Comparison of ENCODE assay signal across 21 cellular contexts in the genomic region with DNA sequence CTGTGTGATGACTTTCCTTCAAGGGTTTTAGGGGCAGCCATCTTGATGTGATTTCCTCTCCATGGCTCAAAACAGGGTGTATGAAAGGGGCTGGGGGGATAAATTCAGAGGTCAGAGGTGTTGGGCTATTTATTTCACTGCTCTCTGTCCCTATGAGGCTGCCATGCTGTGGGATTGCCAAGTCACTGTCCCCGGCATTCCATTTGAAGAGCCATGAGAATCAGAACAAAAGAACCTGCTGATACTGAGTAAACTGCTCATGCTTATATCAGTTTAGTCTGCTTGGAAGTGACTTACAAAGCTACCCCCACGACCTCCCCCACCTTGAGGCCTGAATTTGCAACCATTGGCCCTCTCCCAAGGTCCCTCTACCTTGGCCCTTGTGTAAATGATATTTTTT.
"Had no signal": no experiment of that assay in that cellular context is flagged by ENCODE, and none has a peak within 500 bp of the region (broad histone marks: within the 10 kb centered on the region; RNA-seq: fewer than 3 reads in every experiment).

No MANE protein-coding gene starts in this region.

- H3K36me3 Mint-ChIP-seq: memory B cell; natural killer cell treated with Interleukin-12 subunit alpha and Interleukin-12 subunit beta and Interleukin-15 and Interleukin-18, amount 100 ng/mL, for 72 hours had no signal

- DNase-seq: effector memory CD8-positive, alpha-beta T cell; erythroblast; foreskin keratinocyte; hippocampal formation; islet precursor cell; lower lobe of right lung; midbrain; psoas muscle; retina; sigmoid colon; stimulated activated CD4-positive, alpha-beta T cell treated with anti-CD3 and anti-CD28 coated beads, Interleukin-12 subunit alpha, Interleukin-12 subunit beta, amount 100 ng/mL, for 4 hours; stimulated activated naive CD4-positive, alpha-beta T cell; stomach; substantia nigra; transverse colon had no signal

- ATAC-seq: effector memory CD8-positive, alpha-beta T cell; foreskin keratinocyte; left lobe of liver; lower lobe of right lung; natural killer cell treated with Interleukin-12 subunit alpha and Interleukin-12 subunit beta and Interleukin-15 and Interleukin-18, amount 100 ng/mL, for 72 hours; psoas muscle had no signal

- H3K36me3 ChIP-seq: lower lobe of right lung, sigmoid colon, stomach, thoracic aorta, transverse colon had no signal

- H3K27me3 ChIP-seq: foreskin keratinocyte, sigmoid colon, stomach, transverse colon had no signal

- H3K4me1 Mint-ChIP-seq: central memory CD8-positive, alpha-beta T cell; memory B cell had no signal

- H3K27ac Mint-ChIP-seq: effector memory CD8-positive, alpha-beta T cell; memory B cell; natural killer cell treated with Interleukin-12 subunit alpha and Interleukin-12 subunit beta and Interleukin-15 and Interleukin-18, amount 100 ng/mL, for 72 hours had no signal

- H3K9me3 ChIP-seq: lower lobe of right lung, psoas muscle, sigmoid colon, stomach, thoracic aorta, transverse colon had no signal

- H3K4me3 ChIP-seq: lower lobe of right lung, psoas muscle, sigmoid colon, skin epidermis, stomach, thoracic aorta, transverse colon had no signal

- H3K4me1 ChIP-seq: lower lobe of right lung, psoas muscle had no signal

- H3K4me3 Mint-ChIP-seq: central memory CD8-positive, alpha-beta T cell; effector memory CD8-positive, alpha-beta T cell; memory B cell; natural killer cell treated with Interleukin-12 subunit alpha and Interleukin-12 subunit beta and Interleukin-15 and Interleukin-18, amount 100 ng/mL, for 72 hours had no signal

- H3K9me3 Mint-ChIP-seq: central memory CD8-positive, alpha-beta T cell; effector memory CD8-positive, alpha-beta T cell; memory B cell; natural killer cell treated with Interleukin-12 subunit alpha and Interleukin-12 subunit beta and Interleukin-15 and Interleukin-18, amount 100 ng/mL, for 72 hours had no signal

- H3K27ac ChIP-seq: foreskin keratinocyte, lower lobe of right lung, psoas muscle, sigmoid colon, skin epidermis, stomach, thoracic aorta, transverse colon had no signal
